ENCODE assay signal across 8 cellular contexts in the genomic region with DNA sequence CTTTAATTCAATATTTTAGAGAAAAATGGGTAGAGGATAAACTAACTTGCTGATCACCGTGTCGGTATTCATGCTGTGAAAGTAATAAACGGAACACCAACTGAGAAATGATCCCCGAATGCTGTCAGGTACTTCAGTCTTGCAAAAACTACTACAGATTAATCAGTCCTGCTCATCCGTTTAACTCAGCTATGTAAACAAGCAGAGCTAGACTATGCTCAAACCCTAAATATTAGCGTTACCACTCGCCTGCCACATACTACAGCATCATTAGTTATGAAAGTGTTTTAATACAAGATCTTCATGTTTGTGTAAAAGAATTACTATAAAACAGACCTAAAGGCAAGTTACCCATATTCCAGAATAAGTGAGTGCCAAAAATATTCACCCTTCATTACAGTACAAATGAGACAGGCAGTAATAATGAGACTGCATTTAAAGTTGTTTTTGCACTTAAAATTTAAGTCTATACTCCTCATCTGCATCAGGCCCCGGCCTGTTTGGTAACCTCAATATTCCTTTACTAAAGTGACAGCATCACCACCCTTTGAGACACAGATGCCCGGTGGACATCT. TPM values are rescaled to one million over a fixed set of nuclear protein-coding genes. Genes with fewer than 3 reads are reported as not detected.
DNase-seq lines count a peak whose midpoint lies in the region; ATAC-seq and TF ChIP-seq lines count a peak whose summit lies in the region.

No MANE protein-coding gene starts in this region.

- TF ChIP-seq POLR2A in body of pancreas (IDR thresholded peaks at IDR 0.05) = no peak

- DNase-seq in right atrium auricular region (ENCODE audit: low spot score) (no peak), left ventricle myocardium superior (no peak), body of pancreas (no peak), mesendoderm (no peak), glomerular visceral epithelial cell (ENCODE audit: extremely low spot score) (no peak)

- peaks cover 22% of the 10 kb centered on the region for H3K79me2 ChIP-seq in mesendoderm (ENCODE audit: control insufficient read depth, insufficient read depth, low read length)

- no peak for ATAC-seq in left ventricle myocardium superior
- no peak for ATAC-seq in body of pancreas
- no peak for ATAC-seq in HG03354 (IDR thresholded peaks at IDR 0.05; ENCODE audit: poor library complexity, severe bottlenecking, unreplicated experiment)
- ATAC-seq in HG03460 (IDR thresholded peaks at IDR 0.05; ENCODE audit: unreplicated experiment) = no peak
- ATAC-seq in HG02798 (IDR thresholded peaks at IDR 0.05; ENCODE audit: poor library complexity, unreplicated experiment) = no peak

- H3K4me1 ChIP-seq in right atrium auricular region = peaks cover 0 to 51% of the 10 kb centered on the region in 2 donors
- H3K4me1 ChIP-seq in body of pancreas = peaks cover 16% of the 10 kb centered on the region
- peaks cover 2% of the 10 kb centered on the region for H3K4me1 ChIP-seq in mesendoderm (ENCODE audit: control insufficient read depth, low read depth, low read length)

- H3K4me2 ChIP-seq in mesendoderm (ENCODE audit: low read length) = peak overlapping the region; percentile 91

- H3K36me3 ChIP-seq in right atrium auricular region = no peaks in the 10 kb centered on the region
- no peaks in the 10 kb centered on the region for H3K36me3 ChIP-seq in body of pancreas (replicated peaks in 1 of 2; ENCODE audit: insufficient read depth in 1 of 2, low read depth in 2 of 2)
- no peaks in the 10 kb centered on the region for H3K36me3 ChIP-seq in mesendoderm (ENCODE audit: control insufficient read depth, insufficient read depth, low read length)

- H2BK5ac ChIP-seq in mesendoderm (ENCODE audit: low read length) = peak overlapping the region; percentile 64

- H3K27me3 ChIP-seq in right atrium auricular region = no peaks in the 10 kb centered on the region
- H3K27me3 ChIP-seq in body of pancreas = no peaks in the 10 kb centered on the region
- H3K27me3 ChIP-seq in mesendoderm (ENCODE audit: insufficient read depth, low read length, poor library complexity) = no peaks in the 10 kb centered on the region

- H4K8ac ChIP-seq in mesendoderm (ENCODE audit: low read depth, low read length) = no peak overlapping the region

- intact Hi-C loops in left ventricle myocardium superior (cut with micrococcal nuclease) = no loop called here
- intact Hi-C loops in body of pancreas (cut with DNase I) = no loop called here

- H3K56ac ChIP-seq in mesendoderm (ENCODE audit: low read length) = peak overlapping the region; percentile 90

- H3K18ac ChIP-seq in mesendoderm (ENCODE audit: low read length) = peak overlapping the region; percentile 72

- H3K23ac ChIP-seq in mesendoderm (ENCODE audit: low read length) = no peak overlapping the region

- H2AK5ac ChIP-seq in mesendoderm (ENCODE audit: low read length) = no peak overlapping the region

- H3K9me3 ChIP-seq in right atrium auricular region (no peaks in the 10 kb centered on the region), body of pancreas (no peaks in the 10 kb centered on the region)

- H3K4me3 ChIP-seq in right atrium auricular region (peak overlapping the region; percentile 80), body of pancreas (peak overlapping the region; percentile 43 to 52), mesendoderm (ENCODE audit: low read length) (peak overlapping the region; percentile 80)

- WGBS in body of pancreas, 2 donors = 10 to 26% methylated on average over 9 of the region's 9 CpGs
- no CpG with 5 or more reads among the region's 9 CpGs for WGBS in mesendoderm (ENCODE audit: extremely low coverage, insufficient coverage, low lambda C conversion rate)

- no peak overlapping the region for H4K5ac ChIP-seq in mesendoderm (ENCODE audit: low read length)

- TF ChIP-seq CTCF in right atrium auricular region (IDR thresholded peaks at IDR 0.05) = no peak
- no peak for TF ChIP-seq CTCF in body of pancreas (IDR thresholded peaks at IDR 0.05)

- H2BK15ac ChIP-seq in mesendoderm (replicated peaks; ENCODE audit: low read depth) = no peak overlapping the region

- no peak overlapping the region for H2BK120ac ChIP-seq in mesendoderm (ENCODE audit: low read depth, low read length)

- H3K4ac ChIP-seq in mesendoderm (ENCODE audit: low read depth, low read length) = no peak overlapping the region

- H3K9ac ChIP-seq in mesendoderm (ENCODE audit: low read length) = peak overlapping the region; percentile 88

- H3K27ac ChIP-seq in right atrium auricular region (peak overlapping the region; percentile 60 to 86), body of pancreas (peak overlapping the region in 3 of 4 donors; percentile 65 to 75 (median 74)), mesendoderm (ENCODE audit: low read depth, low read length) (no peak overlapping the region)

- H3K79me1 ChIP-seq in mesendoderm (ENCODE audit: low read length) = peaks cover 12% of the 10 kb centered on the region

RNA-seq across cellular contexts. Expression of a gene that starts 1.0 kb away (rescaled TPM):
- 1 to 10 TPM; 5.8 to 8.2 TPM for total RNA-seq in right atrium auricular region
- 5.5 TPM for total RNA-seq in left ventricle myocardium superior
- total RNA-seq in body of pancreas = 10 to 100 TPM; 11.5 to 19.2 TPM
- polyA plus RNA-seq in mesendoderm (2013, experiment 1 of 2) = 9.3 TPM
- 9.5 TPM for polyA plus RNA-seq in mesendoderm (2013, experiment 2 of 2)
